1 cellular context compared by ENCODE assay signal in the genomic region with DNA sequence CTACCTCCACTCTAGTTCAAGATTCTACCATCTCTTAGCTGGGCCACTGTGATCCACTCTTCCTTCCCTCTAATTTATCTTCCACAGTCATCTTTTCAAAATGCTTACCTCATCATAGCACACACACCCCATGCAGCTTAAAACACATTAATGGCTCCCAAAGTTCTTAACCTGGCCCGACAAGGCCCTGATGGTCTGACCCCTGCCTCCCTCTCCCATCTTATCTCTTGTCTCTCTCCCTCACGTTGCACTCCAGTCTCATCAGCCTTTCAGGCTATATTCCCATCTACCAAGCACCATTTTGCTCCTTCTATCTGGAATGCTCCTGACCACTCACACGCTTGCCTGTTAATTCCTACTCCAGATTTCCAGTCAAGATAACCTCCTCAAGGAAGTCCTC.
TF ChIP-seq lines count a peak whose summit lies in the region.

No MANE protein-coding gene starts in this region.

TF ChIP-seq in K562, 482 proteins besides CTCF, POLR2A, EP300 and RAD21 (continued from another document and continues in another):
- peak; percentile 72; the same call in 1 of the 2 replicates for TF ChIP-seq ZBTB26 (CRISPR knock-in tag; IDR thresholded peaks at IDR 0.05)
- TF ChIP-seq HOXB6 (CRISPR knock-in tag; IDR thresholded peaks at IDR 0.05; ENCODE audit: borderline replicate concordance), result no peak
- TF ChIP-seq MAZ (CRISPR knock-in tag; conservative IDR thresholded peaks at IDR 0.05 in 1 of 2, IDR thresholded peaks at IDR 0.05 in 1 of 2), result 0 out of 4 replicates have a peak, but pooled peaks of 1 of the 2 experiments have one; percentile 23
- no peak for TF ChIP-seq HNRNPH1 (optimal IDR thresholded peaks at IDR 0.05; ENCODE audit: low read depth, low read length)
- peak; percentile 31; the same call in 1 of the 2 replicates for TF ChIP-seq MAFF (IDR thresholded peaks at IDR 0.05; ENCODE audit: low read length)
- TF ChIP-seq RCOR1 (IDR thresholded peaks at IDR 0.05; ENCODE audit: borderline replicate concordance in 1 of 2, low read depth in 2 of 2, low read length in 2 of 2), result peak in 1 of 2 experiments; percentile 57; a peak in 2 of 4 replicates
- TF ChIP-seq NCOR1 (IDR thresholded peaks at IDR 0.05), result peak; percentile 56
- no peak for TF ChIP-seq MXI1 (IDR thresholded peaks at IDR 0.05; ENCODE audit: low read depth, low read length)
- TF ChIP-seq ILF3 (IDR thresholded peaks at IDR 0.05; ENCODE audit: borderline replicate concordance), result no peak
- TF ChIP-seq, protein P1, sequence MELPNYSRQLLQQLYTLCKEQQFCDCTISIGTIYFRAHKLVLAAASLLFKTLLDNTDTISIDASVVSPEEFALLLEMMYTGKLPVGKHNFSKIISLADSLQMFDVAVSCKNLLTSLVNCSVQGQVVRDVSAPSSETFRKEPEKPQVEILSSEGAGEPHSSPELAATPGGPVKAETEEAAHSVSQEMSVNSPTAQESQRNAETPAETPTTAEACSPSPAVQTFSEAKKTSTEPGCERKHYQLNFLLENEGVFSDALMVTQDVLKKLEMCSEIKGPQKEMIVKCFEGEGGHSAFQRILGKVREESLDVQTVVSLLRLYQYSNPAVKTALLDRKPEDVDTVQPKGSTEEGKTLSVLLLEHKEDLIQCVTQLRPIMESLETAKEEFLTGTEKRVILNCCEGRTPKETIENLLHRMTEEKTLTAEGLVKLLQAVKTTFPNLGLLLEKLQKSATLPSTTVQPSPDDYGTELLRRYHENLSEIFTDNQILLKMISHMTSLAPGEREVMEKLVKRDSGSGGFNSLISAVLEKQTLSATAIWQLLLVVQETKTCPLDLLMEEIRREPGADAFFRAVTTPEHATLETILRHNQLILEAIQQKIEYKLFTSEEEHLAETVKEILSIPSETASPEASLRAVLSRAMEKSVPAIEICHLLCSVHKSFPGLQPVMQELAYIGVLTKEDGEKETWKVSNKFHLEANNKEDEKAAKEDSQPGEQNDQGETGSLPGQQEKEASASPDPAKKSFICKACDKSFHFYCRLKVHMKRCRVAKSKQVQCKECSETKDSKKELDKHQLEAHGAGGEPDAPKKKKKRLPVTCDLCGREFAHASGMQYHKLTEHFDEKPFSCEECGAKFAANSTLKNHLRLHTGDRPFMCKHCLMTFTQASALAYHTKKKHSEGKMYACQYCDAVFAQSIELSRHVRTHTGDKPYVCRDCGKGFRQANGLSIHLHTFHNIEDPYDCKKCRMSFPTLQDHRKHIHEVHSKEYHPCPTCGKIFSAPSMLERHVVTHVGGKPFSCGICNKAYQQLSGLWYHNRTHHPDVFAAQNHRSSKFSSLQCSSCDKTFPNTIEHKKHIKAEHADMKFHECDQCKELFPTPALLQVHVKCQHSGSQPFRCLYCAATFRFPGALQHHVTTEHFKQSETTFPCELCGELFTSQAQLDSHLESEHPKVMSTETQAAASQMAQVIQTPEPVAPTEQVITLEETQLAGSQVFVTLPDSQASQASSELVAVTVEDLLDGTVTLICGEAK (IDR thresholded peaks at IDR 0.05), result no peak
- TF ChIP-seq, protein P1 (CRISPR knock-in tag; IDR thresholded peaks at IDR 0.05), result no peak
- peak; percentile 46; the same call in 1 of the 2 replicates for TF ChIP-seq LEF1 (IDR thresholded peaks at IDR 0.05)
- TF ChIP-seq NR2C2 (CRISPR knock-in tag; IDR thresholded peaks at IDR 0.05), result no peak
- TF ChIP-seq NR2C2 (tag; IDR thresholded peaks at IDR 0.05), result no peak; the same call in 1 of the 2 replicates
- TF ChIP-seq, protein P2, sequence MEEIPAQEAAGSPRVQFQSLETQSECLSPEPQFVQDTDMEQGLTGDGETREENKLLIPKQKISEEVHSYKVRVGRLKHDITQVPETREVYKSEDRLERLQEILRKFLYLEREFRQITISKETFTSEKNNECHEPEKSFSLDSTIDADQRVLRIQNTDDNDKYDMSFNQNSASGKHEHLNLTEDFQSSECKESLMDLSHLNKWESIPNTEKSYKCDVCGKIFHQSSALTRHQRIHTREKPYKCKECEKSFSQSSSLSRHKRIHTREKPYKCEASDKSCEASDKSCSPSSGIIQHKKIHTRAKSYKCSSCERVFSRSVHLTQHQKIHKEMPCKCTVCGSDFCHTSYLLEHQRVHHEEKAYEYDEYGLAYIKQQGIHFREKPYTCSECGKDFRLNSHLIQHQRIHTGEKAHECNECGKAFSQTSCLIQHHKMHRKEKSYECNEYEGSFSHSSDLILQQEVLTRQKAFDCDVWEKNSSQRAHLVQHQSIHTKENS (CRISPR knock-in tag; IDR thresholded peaks at IDR 0.05), result no peak
- TF ChIP-seq NFE2 (IDR thresholded peaks at IDR 0.05; ENCODE audit: low read depth), result peak; percentile 70
- TF ChIP-seq DLX4 (CRISPR knock-in tag; IDR thresholded peaks at IDR 0.05), result no peak
- TF ChIP-seq MCM2 (IDR thresholded peaks at IDR 0.05; ENCODE audit: low read depth), result no peak
- no peak for TF ChIP-seq ARID3B (CRISPR knock-in tag; IDR thresholded peaks at IDR 0.05; ENCODE audit: borderline replicate concordance)
- TF ChIP-seq, protein P3, sequence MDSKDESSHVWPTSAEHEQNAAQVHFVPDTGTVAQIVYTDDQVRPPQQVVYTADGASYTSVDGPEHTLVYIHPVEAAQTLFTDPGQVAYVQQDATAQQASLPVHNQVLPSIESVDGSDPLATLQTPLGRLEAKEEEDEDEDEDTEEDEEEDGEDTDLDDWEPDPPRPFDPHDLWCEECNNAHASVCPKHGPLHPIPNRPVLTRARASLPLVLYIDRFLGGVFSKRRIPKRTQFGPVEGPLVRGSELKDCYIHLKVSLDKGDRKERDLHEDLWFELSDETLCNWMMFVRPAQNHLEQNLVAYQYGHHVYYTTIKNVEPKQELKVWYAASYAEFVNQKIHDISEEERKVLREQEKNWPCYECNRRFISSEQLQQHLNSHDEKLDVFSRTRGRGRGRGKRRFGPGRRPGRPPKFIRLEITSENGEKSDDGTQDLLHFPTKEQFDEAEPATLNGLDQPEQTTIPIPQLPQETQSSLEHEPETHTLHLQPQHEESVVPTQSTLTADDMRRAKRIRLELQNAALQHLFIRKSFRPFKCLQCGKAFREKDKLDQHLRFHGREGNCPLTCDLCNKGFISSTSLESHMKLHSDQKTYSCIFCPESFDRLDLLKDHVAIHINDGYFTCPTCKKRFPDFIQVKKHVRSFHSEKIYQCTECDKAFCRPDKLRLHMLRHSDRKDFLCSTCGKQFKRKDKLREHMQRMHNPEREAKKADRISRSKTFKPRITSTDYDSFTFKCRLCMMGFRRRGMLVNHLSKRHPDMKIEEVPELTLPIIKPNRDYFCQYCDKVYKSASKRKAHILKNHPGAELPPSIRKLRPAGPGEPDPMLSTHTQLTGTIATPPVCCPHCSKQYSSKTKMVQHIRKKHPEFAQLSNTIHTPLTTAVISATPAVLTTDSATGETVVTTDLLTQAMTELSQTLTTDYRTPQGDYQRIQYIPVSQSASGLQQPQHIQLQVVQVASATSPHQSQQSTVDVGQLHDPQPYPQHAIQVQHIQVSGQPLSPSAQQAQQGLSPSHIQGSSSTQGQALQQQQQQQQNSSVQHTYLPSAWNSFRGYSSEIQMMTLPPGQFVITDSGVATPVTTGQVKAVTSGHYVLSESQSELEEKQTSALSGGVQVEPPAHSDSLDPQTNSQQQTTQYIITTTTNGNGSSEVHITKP (IDR thresholded peaks at IDR 0.05; ENCODE audit: partially characterized antibody), result peak; percentile 55
- TF ChIP-seq C11orf30 (IDR thresholded peaks at IDR 0.05; ENCODE audit: low read depth), result peak; percentile 90
- TF ChIP-seq, protein P4, sequence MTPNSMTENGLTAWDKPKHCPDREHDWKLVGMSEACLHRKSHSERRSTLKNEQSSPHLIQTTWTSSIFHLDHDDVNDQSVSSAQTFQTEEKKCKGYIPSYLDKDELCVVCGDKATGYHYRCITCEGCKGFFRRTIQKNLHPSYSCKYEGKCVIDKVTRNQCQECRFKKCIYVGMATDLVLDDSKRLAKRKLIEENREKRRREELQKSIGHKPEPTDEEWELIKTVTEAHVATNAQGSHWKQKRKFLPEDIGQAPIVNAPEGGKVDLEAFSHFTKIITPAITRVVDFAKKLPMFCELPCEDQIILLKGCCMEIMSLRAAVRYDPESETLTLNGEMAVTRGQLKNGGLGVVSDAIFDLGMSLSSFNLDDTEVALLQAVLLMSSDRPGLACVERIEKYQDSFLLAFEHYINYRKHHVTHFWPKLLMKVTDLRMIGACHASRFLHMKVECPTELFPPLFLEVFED (CRISPR knock-in tag; conservative IDR thresholded peaks at IDR 0.05), result 0 out of 2 replicates have a peak, but pooled peaks have one; percentile 51
- TF ChIP-seq ETS1 (conservative IDR thresholded peaks at IDR 0.05; ENCODE audit: control insufficient read depth, low read depth, low read length), result no peak
- no peak for TF ChIP-seq FOXK1 (CRISPR knock-in tag; IDR thresholded peaks at IDR 0.05; ENCODE audit: borderline replicate concordance)
- peak; percentile 47 to 70; a peak in 2 of 4 replicates for TF ChIP-seq TRIM24 (IDR thresholded peaks at IDR 0.05)
- TF ChIP-seq SMARCA4 (IDR thresholded peaks at IDR 0.05), result peak; percentile 77; the same call in 1 of the 2 replicates
- TF ChIP-seq ATF3 (IDR thresholded peaks at IDR 0.05), result peak; percentile 55; the same call in 1 of the 2 replicates
- no peak for TF ChIP-seq ATF3 (CRISPR knock-in tag; conservative IDR thresholded peaks at IDR 0.05)
- no peak for TF ChIP-seq ZNF324 (CRISPR knock-in tag; IDR thresholded peaks at IDR 0.05)
- 0 out of 4 replicates have a peak, but pooled peaks of 1 of the 2 experiments have one; percentile 15 for TF ChIP-seq FOXA3 (CRISPR knock-in tag; conservative IDR thresholded peaks at IDR 0.05 in 1 of 2, IDR thresholded peaks at IDR 0.05 in 1 of 2)
- TF ChIP-seq ZNF354B (CRISPR knock-in tag; IDR thresholded peaks at IDR 0.05), result no peak
- no peak for TF ChIP-seq FOXP1 (CRISPR knock-in tag; IDR thresholded peaks at IDR 0.05)
- no peak for TF ChIP-seq EWSR1 (IDR thresholded peaks at IDR 0.05; ENCODE audit: borderline replicate concordance, low read depth, partially characterized antibody)
- no peak; the same call in 1 of the 2 replicates for TF ChIP-seq JUN (IDR thresholded peaks at IDR 0.05; ENCODE audit: borderline replicate concordance, low read depth, low read length)
- TF ChIP-seq JUN (CRISPR knock-in tag; IDR thresholded peaks at IDR 0.05; ENCODE audit: borderline replicate concordance), result no peak
- no peak for TF ChIP-seq NONO (IDR thresholded peaks at IDR 0.05; ENCODE audit: low read depth in 2 of 2, low read length in 1 of 2)
